8 cellular contexts compared by ENCODE assay signal in genomic region chr1:156213644-156213966, GRCh38. TPM values are rescaled to one million over a fixed set of nuclear protein-coding genes. Genes with fewer than 3 reads are reported as not detected.
DNase-seq lines count a peak whose midpoint lies in the region; ATAC-seq and TF ChIP-seq lines count a peak whose summit lies in the region.

No MANE protein-coding gene starts in this region.

- peak overlapping the region; percentile 96 to 100 (median 100) for H3K27ac Mint-ChIP-seq in naive thymus-derived CD8-positive, alpha-beta T cell

- peaks cover 18 to 54% (median 43%) of the 10 kb centered on the region in 4 donors for H3K4me1 Mint-ChIP-seq in naive thymus-derived CD8-positive, alpha-beta T cell

- H3K27ac ChIP-seq in KOPT-K1 (ENCODE audit: low read depth, low read length, poor library complexity, severe bottlenecking) (peak overlapping the region; percentile 95), coronary artery (peak overlapping the region; percentile 98 to 99)

- no peak for TF ChIP-seq CTCF in AG09309 (IDR thresholded peaks at IDR 0.05; ENCODE audit: control insufficient read depth, insufficient read depth, low read depth, low read length, missing control alignments)
- TF ChIP-seq CTCF in coronary artery (IDR thresholded peaks at IDR 0.05): no peak

- H3K36me3 ChIP-seq in KOPT-K1 (ENCODE audit: insufficient read depth, low read length): peaks cover 44% of the 10 kb centered on the region

- POLR2A ChIA-PET in naive thymus-derived CD8-positive, alpha-beta T cell (lab: Charles Lee): interaction anchor here (0.8 to 2.6 kb wide), 17 partner anchors 8 to 515 kb away, joined by 3 to 48 read pairs (median 5); partner anchors contain the start of genes ISG20L2, LMNA, METTL25B and SLC25A44

- no peak for ATAC-seq in naive thymus-derived CD8-positive, alpha-beta T cell
- ATAC-seq in HG03457 (IDR thresholded peaks at IDR 0.05; ENCODE audit: unreplicated experiment): no peak
- no peak for ATAC-seq in GM19351 (IDR thresholded peaks at IDR 0.05; ENCODE audit: unreplicated experiment)

- H3K9me3 ChIP-seq in KOPT-K1 (ENCODE audit: insufficient read depth, low read length, poor library complexity, severe bottlenecking): peaks cover 6% of the 10 kb centered on the region

- H3K4me3 ChIP-seq in AG09309 (ENCODE audit: control insufficient read depth, low read depth, low read length) (peak overlapping the region; percentile 76), coronary artery (peak overlapping the region; percentile 90)

- H3K27me3 Mint-ChIP-seq in naive thymus-derived CD8-positive, alpha-beta T cell: no peaks in the 10 kb centered on the region

- H3K9me3 Mint-ChIP-seq in naive thymus-derived CD8-positive, alpha-beta T cell: no peaks in the 10 kb centered on the region

- H3K36me3 Mint-ChIP-seq in naive thymus-derived CD8-positive, alpha-beta T cell: peaks cover 0 to 28% (median under 1%) of the 10 kb centered on the region in 3 donors

- H3K4me3 Mint-ChIP-seq in naive thymus-derived CD8-positive, alpha-beta T cell: peak overlapping the region; percentile 94 to 98 (median 96)

- DNase-seq in AG09309 (ENCODE audit: low read depth) (no peak), coronary artery (ENCODE audit: low spot score) (no peak), NOMO-1 treated with DMSO at 0.1 percent for 48 hours (lab: John Stamatoyannopoulos, UW; ENCODE audit: unreplicated experiment) (no peak)
- no peak for DNase-seq in naive thymus-derived CD8-positive, alpha-beta T cell
- no peak for DNase-seq in NK-92 treated with Interleukin-12 subunit alpha and Interleukin-12 subunit beta, amount 100 ng/mL, for 24 hours (lab: John Stamatoyannopoulos, UW)

RNA-seq across cellular contexts. Expression of gene PMF1, which starts 0.8 kb away (rescaled TPM):
- total RNA-seq in naive thymus-derived CD8-positive, alpha-beta T cell: 10 to 100 TPM; 49.1 to 54.8 TPM
- 10 to 100 TPM; 70.8 to 79.9 (median 76.5) TPM for polyA plus RNA-seq in naive thymus-derived CD8-positive, alpha-beta T cell

RNA-seq across cellular contexts. Expression of gene SLC25A44, which starts 19.7 kb away (rescaled TPM):
- total RNA-seq in naive thymus-derived CD8-positive, alpha-beta T cell: 10 to 100 TPM; 16.8 to 21.4 TPM
- polyA plus RNA-seq in naive thymus-derived CD8-positive, alpha-beta T cell: 10 to 100 TPM in 1 of 3 donors, 1 to 10 TPM in 2; 6.0 to 16.4 (median 9.7) TPM

RNA-seq across cellular contexts. Expression of gene BGLAP, which starts 28.4 kb away (rescaled TPM):
- total RNA-seq in naive thymus-derived CD8-positive, alpha-beta T cell: 1 to 10 TPM; 6.5 to 7.8 TPM
- under 1 TPM in 1 of 3 donors, not detected in 2; 0.26 TPM for polyA plus RNA-seq in naive thymus-derived CD8-positive, alpha-beta T cell

RNA-seq across cellular contexts. Expression of gene PAQR6, which starts 34.3 kb away (rescaled TPM):
- 1 to 10 TPM; 2.8 to 3.0 TPM for total RNA-seq in naive thymus-derived CD8-positive, alpha-beta T cell
- polyA plus RNA-seq in naive thymus-derived CD8-positive, alpha-beta T cell: under 1 TPM; 0.15 to 0.21 (median 0.21) TPM
